ENCODE assay signal across 15 cellular contexts in genomic region chr12:102643871-102644551, GRCh38.
A peak's percentile ranks its signal among the peaks of the same experiment; 100 is the strongest.
DNase-seq lines count a peak whose midpoint lies in the region; ATAC-seq and TF ChIP-seq lines count a peak whose summit lies in the region.
"Had no signal": no experiment of that assay in that cellular context is flagged by ENCODE, and none has a peak within 500 bp of the region (broad histone marks: within the 10 kb centered on the region; RNA-seq: fewer than 3 reads in every experiment).

No MANE protein-coding gene starts in this region.

- no peaks in the 10 kb centered on the region for H3K23me2 ChIP-seq in H9 (ENCODE audit: insufficient read length, low read depth, low read length, poor library complexity, severe bottlenecking)

- no peak overlapping the region for H3T11ph ChIP-seq in H9 (ENCODE audit: low read length)

- H3K4me3 ChIP-seq in right lobe of liver (no peak overlapping the region), stomach (no peak overlapping the region)
- H3K4me3 ChIP-seq: A549, GM23248 had no signal

- peaks cover 3 to 7% of the 10 kb centered on the region in 2 experiments; a peak in 3 of 4 replicates for H3K4me1 Mint-ChIP-seq in H9
- H3K4me1 Mint-ChIP-seq in natural killer cell treated with Interleukin-12 subunit alpha and Interleukin-12 subunit beta and Interleukin-15 and Interleukin-18, amount 100 ng/mL, for 72 hours (ENCODE audit: low read depth in 2 of 2), result no peaks in the 10 kb centered on the region
- H3K4me1 Mint-ChIP-seq: CD4-positive, alpha-beta memory T cell had no signal

- no peak overlapping the region for H3K4me3 Mint-ChIP-seq in H9
- H3K4me3 Mint-ChIP-seq in natural killer cell treated with Interleukin-12 subunit alpha and Interleukin-12 subunit beta and Interleukin-15 and Interleukin-18, amount 100 ng/mL, for 72 hours, result no peak overlapping the region
- H3K4me3 Mint-ChIP-seq: CD4-positive, alpha-beta memory T cell had no signal

- DNase-seq in H9, result no peak
- peak; percentile 42 for DNase-seq in NCI-H69 (lab: John Stamatoyannopoulos, UW)
- DNase-seq in right lobe of liver, result peak; percentile 25 to 70 (median 55)
- no peak for DNase-seq in stomach
- DNase-seq in natural killer cell treated with Interleukin-12 subunit alpha and Interleukin-12 subunit beta and Interleukin-15 and Interleukin-18, amount 100 ng/mL, for 72 hours (ENCODE audit: low spot score), result no peak
- no peak for DNase-seq in NOMO-1 treated with dmso at 0.1 percent for 144 hours (lab: John Stamatoyannopoulos, UW; ENCODE audit: unreplicated experiment)
- DNase-seq: BE2C; CD4-positive, alpha-beta memory T cell; DMS153; DMS79 treated with DMSO at 0.1 percent for 48 hours; EL; GM23248 had no signal

- H3K27me3 ChIP-seq in H9 (ENCODE audit: insufficient read depth, low read length) (no peaks in the 10 kb centered on the region), right lobe of liver (no peaks in the 10 kb centered on the region), stomach (no peaks in the 10 kb centered on the region)
- H3K27me3 ChIP-seq: BE2C had no signal

- peak; percentile 99 to 100 (median 99) for ATAC-seq in right lobe of liver
- no peak for ATAC-seq in natural killer cell treated with Interleukin-12 subunit alpha and Interleukin-12 subunit beta and Interleukin-15 and Interleukin-18, amount 100 ng/mL, for 72 hours
- ATAC-seq: A549 had no signal

- no peaks in the 10 kb centered on the region for H3K79me1 ChIP-seq in H9 (ENCODE audit: insufficient read depth, low read depth, low read length, poor library complexity, severe bottlenecking)

- H3K9ac ChIP-seq in H9 (ENCODE audit: extremely low read depth, insufficient read length, low read length), result no peak overlapping the region
- H3K9ac ChIP-seq: GM23248 had no signal

- no peak overlapping the region for H3K56ac ChIP-seq in H9 (ENCODE audit: insufficient read length, low read depth, low read length)

- no CpG with 5 or more reads among the region's 2 CpGs for WGBS in H9 (ENCODE audit: extremely low coverage, insufficient read length, low lambda C conversion rate)
- WGBS in right lobe of liver (ENCODE audit: insufficient coverage, low coverage, low lambda C conversion rate, missing lambda C conversion rate), result no CpG with 5 or more reads among the region's 2 CpGs
- WGBS in stomach, 5 donors, result 18 to 62% (median 53%) methylated on average over 2 of the region's 2 CpGs

- no peak overlapping the region for H2BK20ac ChIP-seq in H9 (ENCODE audit: low read depth, low read length, poor library complexity, severe bottlenecking)

- no peak overlapping the region for H3K23ac ChIP-seq in H9 (ENCODE audit: insufficient read length, low read depth, low read length)

- no peaks in the 10 kb centered on the region for H4K20me1 ChIP-seq in H9 (ENCODE audit: control insufficient read depth, insufficient read depth, insufficient read length)

- no peak for TF ChIP-seq EP300 in stomach (IDR thresholded peaks at IDR 0.05)

- H3K4ac ChIP-seq in H9 (ENCODE audit: low read depth, low read length), result no peak overlapping the region

- no peak overlapping the region for H2BK12ac ChIP-seq in H9 (ENCODE audit: insufficient read length, low read depth, low read length)

- no peak overlapping the region for H2BK5ac ChIP-seq in H9 (ENCODE audit: insufficient read length, low read length)

- no peak for TF ChIP-seq CTCF in H9 (conservative IDR thresholded peaks at IDR 0.05)
- no peak for TF ChIP-seq CTCF in right lobe of liver (IDR thresholded peaks at IDR 0.05)
- no peak for TF ChIP-seq CTCF in stomach (IDR thresholded peaks at IDR 0.05)

- H3K4me2 ChIP-seq in H9 (ENCODE audit: insufficient read depth, insufficient read length, low read length), result no peak overlapping the region
- H3K4me2 ChIP-seq: A549 had no signal

- H3K36me3 ChIP-seq in right lobe of liver, result no peaks in the 10 kb centered on the region
- no peaks in the 10 kb centered on the region for H3K36me3 ChIP-seq in stomach
- H3K36me3 ChIP-seq: BE2C had no signal

- no peak overlapping the region for H4K91ac ChIP-seq in H9 (ENCODE audit: insufficient read length, low read depth, low read length)

- no peaks in the 10 kb centered on the region for H3K9me3 ChIP-seq in H9 (ENCODE audit: control insufficient read depth, low read depth, low read length)
- H3K9me3 ChIP-seq in right lobe of liver, result no peaks in the 10 kb centered on the region
- H3K9me3 ChIP-seq in stomach, result peaks cover 0 to 9% (median 8%) of the 10 kb centered on the region in 4 donors
- H3K9me3 ChIP-seq: BE2C had no signal

- intact Hi-C loops in right lobe of liver (cut with DNase I), result no loop called here
- intact Hi-C loops in stomach (cut with DNase I; ENCODE audit: low total_unique reads), result no loop called here

- H3K9me3 Mint-ChIP-seq in H9, result peaks cover 15 to 19% of the 10 kb centered on the region in 2 experiments; a peak in 4 of 5 replicates
- peaks cover 11% of the 10 kb centered on the region for H3K9me3 Mint-ChIP-seq in natural killer cell treated with Interleukin-12 subunit alpha and Interleukin-12 subunit beta and Interleukin-15 and Interleukin-18, amount 100 ng/mL, for 72 hours

- H3K27ac ChIP-seq in H9 (ENCODE audit: insufficient read length, low read depth, low read length) (no peak overlapping the region), right lobe of liver (peak overlapping the region in 2 of 3 donors; percentile 14 to 59), stomach (peak overlapping the region in 3 of 5 donors; percentile 30 to 44 (median 39))
- H3K27ac ChIP-seq: A549, C4-2B, GM23248, HL-60 had no signal

- H4K8ac ChIP-seq in H9 (replicated peaks; ENCODE audit: insufficient read length, low read depth, low read length), result no peak overlapping the region

- no peak overlapping the region for H3K18ac ChIP-seq in H9 (ENCODE audit: insufficient read length, low read depth, low read length)

- H3K4me1 ChIP-seq in H9 (ENCODE audit: insufficient read depth, low read length) (no peaks in the 10 kb centered on the region), right lobe of liver (peaks cover 0 to 15% (median 6%) of the 10 kb centered on the region in 4 donors), stomach (no peaks in the 10 kb centered on the region)
- H3K4me1 ChIP-seq: BE2C had no signal

- no peak overlapping the region for H2BK120ac ChIP-seq in H9 (ENCODE audit: low read depth, low read length, poor library complexity, severe bottlenecking)

- peak overlapping the region; percentile 47; the same call in 1 of the 2 replicates for H3K14ac ChIP-seq in H9 (ENCODE audit: insufficient read depth, low read length)

- H2AK5ac ChIP-seq in H9 (ENCODE audit: insufficient read length, low read length), result no peak overlapping the region

- H3K36me3 Mint-ChIP-seq in H9 (ENCODE audit: insufficient read depth in 1 of 3, low read depth in 3 of 3), result peaks cover 0 to 10% (median 3%) of the 10 kb centered on the region in 3 experiments; a peak in 3 of 7 replicates
- H3K36me3 Mint-ChIP-seq in natural killer cell treated with Interleukin-12 subunit alpha and Interleukin-12 subunit beta and Interleukin-15 and Interleukin-18, amount 100 ng/mL, for 72 hours, result no peaks in the 10 kb centered on the region
- H3K36me3 Mint-ChIP-seq: CD4-positive, alpha-beta memory T cell had no signal

- H3K27ac Mint-ChIP-seq in H9, result 0 out of 7 replicates have a peak overlapping the region, but pooled peaks of 1 of the 3 experiments have one; percentile 16
- H3K27ac Mint-ChIP-seq in natural killer cell treated with Interleukin-12 subunit alpha and Interleukin-12 subunit beta and Interleukin-15 and Interleukin-18, amount 100 ng/mL, for 72 hours, result no peak overlapping the region
- H3K27ac Mint-ChIP-seq: CD4-positive, alpha-beta memory T cell had no signal

- H3K79me2 ChIP-seq in H9 (ENCODE audit: insufficient read depth, low read length), result no peaks in the 10 kb centered on the region

- TF ChIP-seq POLR2A in right lobe of liver (IDR thresholded peaks at IDR 0.05), result no peak
- TF ChIP-seq POLR2A in stomach (IDR thresholded peaks at IDR 0.05), result no peak

- H4K5ac ChIP-seq in H9 (ENCODE audit: insufficient read length, low read depth, low read length), result no peak overlapping the region

- no peak overlapping the region for H2BK15ac ChIP-seq in H9 (ENCODE audit: low read depth, low read length)

- H2AFZ ChIP-seq in H9 (ENCODE audit: low read length), result no peak overlapping the region
- H2AFZ ChIP-seq: GM23248 had no signal

- H3K27me3 Mint-ChIP-seq in H9 (ENCODE audit: low read depth), result no peaks in the 10 kb centered on the region; the same call in 1 of the 2 replicates
- peaks cover 0 to 13% of the 10 kb centered on the region in 2 donors for H3K27me3 Mint-ChIP-seq in natural killer cell treated with Interleukin-12 subunit alpha and Interleukin-12 subunit beta and Interleukin-15 and Interleukin-18, amount 100 ng/mL, for 72 hours
- H3K27me3 Mint-ChIP-seq: CD4-positive, alpha-beta memory T cell had no signal

Comparison
In these comparisons a context has a peak if more than half of its experiments do, and no peak if none do; other contexts are left out.
1. DNase-seq: peak in NCI-H69 (single experiment) and right lobe of liver (3 of 3); none in H9 (single experiment), stomach (single experiment), natural killer cell treated with Interleukin-12 subunit alpha and Interleukin-12 subunit beta and Interleukin-15 and Interleukin-18, amount 100 ng/mL, for 72 hours (single experiment) and NOMO-1 treated with dmso at 0.1 percent for 144 hours (single experiment).
2. ATAC-seq: peak in right lobe of liver (4 of 4); none in natural killer cell treated with Interleukin-12 subunit alpha and Interleukin-12 subunit beta and Interleukin-15 and Interleukin-18, amount 100 ng/mL, for 72 hours (0 of 2).